14 cellular contexts compared by ENCODE assay signal in genomic region chr1:78088486-78088885, GRCh38.
"Had no signal": no experiment of that assay in that cellular context is flagged by ENCODE, and none has a peak within 500 bp of the region (broad histone marks: within the 10 kb centered on the region; RNA-seq: fewer than 3 reads in every experiment).

No MANE protein-coding gene starts in this region.

- ATAC-seq: activated CD4-positive, CD25-positive, alpha-beta regulatory T cell treated with anti-CD3 and anti-CD28 coated beads, Interleukin-2, amount 50 U/mL, for 24 hours; activated CD8-positive, alpha-beta memory T cell treated with anti-CD3 and anti-CD28 coated beads, Interleukin-2, amount 10 ng/mL, durations not matched to agents 7 days and 5 days; gastrocnemius medialis; stimulated activated naive CD8-positive, alpha-beta T cell treated with anti-CD3 and anti-CD28 coated beads, Interleukin-15, Interleukin-2, amounts not matched to agents 100 U/mL and 50 U/mL, for 24 hours had no signal

- DNase-seq: activated CD4-positive, alpha-beta T cell treated with anti-CD3 and anti-CD28 coated beads, Interleukin-2, amount 50 U/mL, for 48 hours; activated CD8-positive, alpha-beta memory T cell treated with anti-CD3 and anti-CD28 coated beads, Interleukin-2, amount 10 ng/mL, durations not matched to agents 7 days and 5 days; activated effector memory CD4-positive, alpha-beta T cell treated with Interleukin-2 at 50 U/mL for 16 hours; activated T-cell treated with anti-CD3 and anti-CD28 coated beads, Interleukin-2, amount 50 U/mL, for 24 hours; amygdala; effector memory CD4-positive, alpha-beta T cell; gastrocnemius medialis; left ventricle myocardium inferior; ovary; sigmoid colon; stimulated activated CD4-positive, alpha-beta T cell treated with anti-CD3 and anti-CD28 coated beads, Interleukin-2, amount 100 ng/mL, for 48 hours; stimulated activated naive CD8-positive, alpha-beta T cell treated with anti-CD3 and anti-CD28 coated beads, Interleukin-15, Interleukin-2, amounts not matched to agents 100 U/mL and 50 U/mL, for 24 hours; upper lobe of left lung had no signal
